Comparison of ENCODE assay signal across 14 cellular contexts in the genomic region with DNA sequence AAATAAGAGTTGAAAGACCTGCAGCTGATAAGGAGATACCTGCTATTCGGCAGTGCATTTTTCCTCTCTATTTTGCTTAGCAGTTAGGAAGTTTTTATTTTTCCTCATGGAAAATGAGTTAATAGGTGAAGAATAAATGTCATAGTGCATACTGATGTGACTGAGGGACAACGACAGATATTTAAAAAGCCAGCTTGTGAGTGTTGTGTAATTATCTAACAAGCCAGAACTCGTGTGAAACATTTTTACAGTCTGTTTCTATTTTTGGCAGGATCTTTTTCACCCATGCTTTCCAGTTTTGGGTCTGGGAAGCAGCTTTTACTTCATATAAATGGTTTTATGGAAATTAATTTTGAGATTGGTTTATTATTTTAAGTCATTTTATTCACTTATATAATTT. TPM values are rescaled to one million over a fixed set of nuclear protein-coding genes. Genes with fewer than 3 reads are reported as not detected.
DNase-seq lines count a peak whose midpoint lies in the region; ATAC-seq, FAIRE-seq and TF ChIP-seq lines count a peak whose summit lies in the region.
"Had no signal": no experiment of that assay in that cellular context is flagged by ENCODE, and none has a peak within 500 bp of the region (broad histone marks: within the 10 kb centered on the region; RNA-seq: fewer than 3 reads in every experiment).

No MANE protein-coding gene starts in this region.

- H3K27ac ChIP-seq in HepG2 (ENCODE audit: extremely low read length, insufficient read depth, low read length): no peak overlapping the region
- no peak overlapping the region for H3K27ac ChIP-seq in right lobe of liver
- H3K27ac ChIP-seq in K562 (ENCODE audit: extremely low read depth, low read depth, low read length): peak overlapping the region; percentile 3; the same call in 1 of the 3 replicates
- H3K27ac ChIP-seq in lower lobe of right lung: no peak overlapping the region
- H3K27ac ChIP-seq in vagina: peak overlapping the region; percentile 22

- H3K27me3 ChIP-seq in HepG2 (ENCODE audit: control insufficient read depth in 1 of 2, insufficient read depth in 2 of 2, low read length in 2 of 2) (no peaks in the 10 kb centered on the region; a peak in 1 of 5 replicates), right lobe of liver (no peaks in the 10 kb centered on the region), K562 (ENCODE audit: control insufficient read depth in 2 of 2, insufficient read depth in 2 of 2, low read length in 2 of 2) (no peaks in the 10 kb centered on the region), lower lobe of right lung (ENCODE audit: low read depth) (no peaks in the 10 kb centered on the region), vagina (no peaks in the 10 kb centered on the region)
- H3K27me3 ChIP-seq: BE2C had no signal

- in situ Hi-C loops in HepG2 (cut with HindIII; ENCODE audit: extremely low pct_ligation_motif_present, low pct_unique_long_range_greater_than_20kb): loop anchor here (5.0 kb wide), 1 partner anchor 138 kb away; the partner anchor contains the start of gene ATG14
- in situ Hi-C loops in K562 (cut with MboI): no loop called here

- ATAC-seq in HepG2 (no peak), right lobe of liver (no peak), K562 (no peak), lower lobe of right lung (no peak), esophagus mucosa (no peak), sciatic nerve (no peak)
- ATAC-seq: HCT116 had no signal

- no peak for TF ChIP-seq POLR2A in HepG2 (IDR thresholded peaks at IDR 0.05; ENCODE audit: insufficient read depth in 1 of 2, low read depth in 2 of 2, low read length in 2 of 2)
- no peak for TF ChIP-seq POLR2A in right lobe of liver (IDR thresholded peaks at IDR 0.05)
- no peak for TF ChIP-seq POLR2A in K562 (conservative IDR thresholded peaks at IDR 0.05)
- TF ChIP-seq POLR2A in vagina (IDR thresholded peaks at IDR 0.05): no peak

- WGBS in HepG2 (ENCODE audit: low lambda C conversion rate): 86% methylated on average over 3 of the region's 3 CpGs
- 19% methylated on average over 3 of the region's 3 CpGs for WGBS in right lobe of liver (ENCODE audit: insufficient coverage, low coverage, low lambda C conversion rate, missing lambda C conversion rate)
- WGBS in K562 (ENCODE audit: insufficient coverage, low coverage, missing lambda C conversion rate): 4% methylated on average over 3 of the region's 3 CpGs

- H2AFZ ChIP-seq in HepG2 (ENCODE audit: low read length) (no peak overlapping the region), K562 (ENCODE audit: low read depth, low read length) (no peak overlapping the region)

- peak overlapping the region; percentile 25; the same call in 1 of the 2 replicates for H3K4me2 ChIP-seq in HepG2 (ENCODE audit: low read depth, low read length)
- peak overlapping the region; percentile 94 for H3K4me2 ChIP-seq in K562 (ENCODE audit: insufficient read depth, low read length)

- no peak for TF ChIP-seq EP300 in HepG2 (IDR thresholded peaks at IDR 0.05; ENCODE audit: low read depth in 2 of 2, low read length in 2 of 2)
- TF ChIP-seq EP300 in HepG2 (CRISPR knock-in tag; IDR thresholded peaks at IDR 0.05; ENCODE audit: borderline replicate concordance): no peak
- TF ChIP-seq EP300 in K562 (IDR thresholded peaks at IDR 0.05; ENCODE audit: low read length): no peak

- H3K79me2 ChIP-seq in HepG2 (ENCODE audit: insufficient read depth, low read length) (peaks cover 68% of the 10 kb centered on the region), K562 (ENCODE audit: control insufficient read depth, insufficient read depth, low read length) (peaks cover 73% of the 10 kb centered on the region)

- no peaks in the 10 kb centered on the region for H3K9me1 ChIP-seq in K562 (ENCODE audit: control insufficient read depth, insufficient read depth, low read length)

- no peak for DNase-seq in HepG2 (ENCODE audit: low spot score)
- DNase-seq in right lobe of liver: no peak
- DNase-seq in K562 (ENCODE audit: extremely low read depth in 1 of 4, low spot score in 3 of 4): peak in 1 of 4 experiments; percentile 12
- no peak for DNase-seq in lower lobe of right lung
- DNase-seq in vagina (ENCODE audit: extremely low spot score in 2 of 2): no peak
- no peak for DNase-seq in sciatic nerve (ENCODE audit: low spot score)
- no peak for DNase-seq in activated naive CD4-positive, alpha-beta T cell (lab: John Stamatoyannopoulos, UW)
- DNase-seq: activated T-cell treated with anti-CD3 and anti-CD28 coated beads for 4 hours, aorta, BE2C, NCI-H1436 treated with DMSO at 0.1 percent for 48 hours, NCI-H82 had no signal

- BruUV-seq in HepG2 (replicated peaks; lab: Mats Ljungman, UMichigan) (no TSS peak), K562 (replicated peaks; lab: Mats Ljungman, UMichigan) (no TSS peak)

- H3K9ac ChIP-seq in HepG2 (ENCODE audit: insufficient read depth, low read depth, low read length) (no peak overlapping the region), K562 (ENCODE audit: insufficient read depth in 1 of 2, low read depth in 2 of 2, low read length in 2 of 2) (peak overlapping the region in 1 of 2 experiments; percentile 95; a peak in 2 of 4 replicates)

- H4K20me1 ChIP-seq in HepG2 (ENCODE audit: insufficient read depth, low read length): peaks cover 24% of the 10 kb centered on the region
- H4K20me1 ChIP-seq in K562 (replicated peaks; ENCODE audit: control insufficient read depth, insufficient read depth, low read length): no peaks in the 10 kb centered on the region

- intact Hi-C loops in HepG2 (cut with micrococcal nuclease; ENCODE audit: unreplicated experiment) (loop anchor here (10.0 kb wide), 2 partner anchors 161 to 311 kb away; partner anchors contain the start of gene KTN1), right lobe of liver (cut with DNase I) (no loop called here), K562 (cut with micrococcal nuclease) (loop anchor here (2.0 to 5.0 kb wide), 2 partner anchors 59 to 143 kb away; no protein-coding TSS in a partner anchor), lower lobe of right lung (cut with DNase I) (no loop called here), vagina (cut with DNase I) (no loop called here), sciatic nerve (cut with DNase I) (no loop called here)

- H3K36me3 ChIP-seq in HepG2 (replicated peaks in 1 of 2; ENCODE audit: control insufficient read depth in 1 of 2, insufficient read depth in 2 of 2, low read length in 2 of 2): peaks cover 0 to 1% of the 10 kb centered on the region in 2 experiments; a peak in 1 of 5 replicates
- H3K36me3 ChIP-seq in right lobe of liver: no peaks in the 10 kb centered on the region
- peaks cover 7% of the 10 kb centered on the region; the same call in 2 of the 3 replicates for H3K36me3 ChIP-seq in K562 (ENCODE audit: control insufficient read depth, insufficient read depth, low read length)
- H3K36me3 ChIP-seq in lower lobe of right lung: no peaks in the 10 kb centered on the region
- no peaks in the 10 kb centered on the region for H3K36me3 ChIP-seq in vagina
- H3K36me3 ChIP-seq: BE2C had no signal

- peaks cover 59% of the 10 kb centered on the region for H3K4me1 ChIP-seq in HepG2 (ENCODE audit: insufficient read depth, low read length)
- H3K4me1 ChIP-seq in right lobe of liver: peaks cover 0 to 28% (median 10%) of the 10 kb centered on the region in 4 donors
- H3K4me1 ChIP-seq in K562 (replicated peaks in 1 of 2; ENCODE audit: control insufficient read depth in 2 of 2, insufficient read depth in 2 of 2, low read length in 2 of 2): peaks cover 8 to 17% of the 10 kb centered on the region in 2 experiments; a peak in 4 of 5 replicates
- peaks cover 47% of the 10 kb centered on the region for H3K4me1 ChIP-seq in lower lobe of right lung
- H3K4me1 ChIP-seq in vagina: peaks cover 38% of the 10 kb centered on the region
- H3K4me1 ChIP-seq: BE2C had no signal

- CTCF ChIA-PET in HepG2 (lab: Yijun Ruan, JAX; ENCODE audit: low intra/inter-chr PET ratio, low total read pairs) (no interaction called here), K562 (lab: Yijun Ruan, JAX; ENCODE audit: low intra/inter-chr PET ratio) (no interaction called here)

- H3K4me3 ChIP-seq in HepG2 (replicated peaks in 1 of 3; ENCODE audit: insufficient read depth in 1 of 3, low read depth in 2 of 3, low read length in 3 of 3): no peak overlapping the region
- H3K4me3 ChIP-seq in right lobe of liver: no peak overlapping the region
- peak overlapping the region; percentile 76; the same call in 1 of the 2 replicates for H3K4me3 ChIP-seq in K562
- H3K4me3 ChIP-seq in lower lobe of right lung: peak overlapping the region; percentile 83
- H3K4me3 ChIP-seq in vagina: no peak overlapping the region

- POLR2A ChIA-PET in HepG2 (lab: Yijun Ruan, JAX): no interaction called here
- POLR2A ChIA-PET in K562 (lab: Yijun Ruan, JAX): interaction anchor here (0.9 kb wide), 2 partner anchors 9 to 13 kb away, joined by 3 read pairs; no protein-coding TSS in a partner anchor

- TF ChIP-seq CTCF in HepG2 (CRISPR knock-in tag; IDR thresholded peaks at IDR 0.05): no peak
- no peak for TF ChIP-seq CTCF in right lobe of liver (IDR thresholded peaks at IDR 0.05)
- TF ChIP-seq CTCF in K562 (IDR thresholded peaks at IDR 0.05 in 2 of 3, conservative IDR thresholded peaks at IDR 0.05 in 1 of 3; ENCODE audit: insufficient read depth in 2 of 3, low read depth in 1 of 3, low read length in 3 of 3): no peak
- no peak for TF ChIP-seq CTCF in lower lobe of right lung (IDR thresholded peaks at IDR 0.05)
- TF ChIP-seq CTCF in vagina (IDR thresholded peaks at IDR 0.05): no peak

- H3K9me3 ChIP-seq in HepG2 (ENCODE audit: low read length) (no peaks in the 10 kb centered on the region), right lobe of liver (no peaks in the 10 kb centered on the region), K562 (replicated peaks; ENCODE audit: control insufficient read depth, insufficient read depth, low read depth, low read length) (no peaks in the 10 kb centered on the region), lower lobe of right lung (no peaks in the 10 kb centered on the region), vagina (no peaks in the 10 kb centered on the region)
- H3K9me3 ChIP-seq: BE2C had no signal

- no peak for FAIRE-seq in HepG2 (lab: Jason Lieb, UNC)
- FAIRE-seq in K562 (lab: Jason Lieb, UNC): no peak

- TF ChIP-seq RAD21 in HepG2 (CRISPR knock-in tag; IDR thresholded peaks at IDR 0.05) (no peak), K562 (CRISPR knock-in tag; conservative IDR thresholded peaks at IDR 0.05 in 1 of 2, IDR thresholded peaks at IDR 0.05 in 1 of 2) (no peak)

RNA-seq across cellular contexts. Expression of gene FBXO34, which starts 2.9 kb away (rescaled TPM):
- total RNA-seq in HepG2 (2016; rRNA removed; fragmentation: Illumina TruSeq; extraction: Trizol): 13.5 and 15.5 TPM in 2 replicates
- total RNA-seq in HepG2 (2016; cell fraction: cytosol; rRNA removed; fragmentation: Illumina TruSeq; extraction: Trizol; ENCODE audit: low read depth): 4.1 and 4.6 TPM in 2 replicates
- 14.5 and 15.0 TPM in 2 replicates for total RNA-seq in HepG2 (2016; cell fraction: insoluble cytoplasmic fraction; rRNA removed; fragmentation: Illumina TruSeq; extraction: Trizol)
- 9.3 and 11.9 TPM in 2 replicates for total RNA-seq in HepG2 (2016; cell fraction: membrane; rRNA removed; fragmentation: Illumina TruSeq; extraction: Trizol)
- 15.3 and 15.4 TPM in 2 replicates for total RNA-seq in HepG2 (2016; cell fraction: nucleus; rRNA removed; fragmentation: Illumina TruSeq; extraction: Trizol)
- polyA plus RNA-seq in HepG2 (2011; rRNA removed): 8.8 and 9.1 TPM in 2 replicates
- polyA plus RNA-seq in HepG2 (2011; cell fraction: cytosol; rRNA removed): 6.9 and 8.0 TPM in 2 replicates
- polyA plus RNA-seq in HepG2 (2011; cell fraction: nucleus; rRNA removed): 14.1 and 14.5 TPM in 2 replicates
- 9.1 and 10.9 TPM in 2 replicates for polyA plus RNA-seq in HepG2 (2012)
- polyA plus RNA-seq in HepG2 (2016; cell fraction: cytosol; fragmentation: Illumina TruSeq; extraction: Trizol; ENCODE audit: low read depth): 2.1 and 2.3 TPM in 2 replicates
- polyA plus RNA-seq in HepG2 (2016; cell fraction: insoluble cytoplasmic fraction; fragmentation: Illumina TruSeq; extraction: Trizol; ENCODE audit: low read depth): 11.8 and 12.3 TPM in 2 replicates
- polyA plus RNA-seq in HepG2 (2016; cell fraction: membrane; fragmentation: Illumina TruSeq; extraction: Trizol; ENCODE audit: low read depth): 3.6 and 3.8 TPM in 2 replicates
- polyA plus RNA-seq in HepG2 (2016; cell fraction: nucleus; fragmentation: Illumina TruSeq; extraction: Trizol; ENCODE audit: insufficient read depth, low read depth): 10.8 and 13.7 TPM in 2 replicates
- 10.8 and 17.6 TPM in 2 replicates for polyA minus RNA-seq in HepG2 (2011; rRNA and poly(A)+ RNA removed; ENCODE audit: low replicate concordance)
- polyA minus RNA-seq in HepG2 (2011; cell fraction: cytosol; rRNA and poly(A)+ RNA removed): 7.3 and 7.5 TPM in 2 replicates
- polyA minus RNA-seq in HepG2 (2011; cell fraction: nucleus; rRNA and poly(A)+ RNA removed): 30.0 and 34.3 TPM in 2 replicates
- 10 to 100 TPM in 1 of 6 experiments, 1 to 10 TPM in 5; 6.2 to 10.3 (median 8.7) TPM for total RNA-seq in right lobe of liver
- 20.0 and 27.1 TPM in 2 replicates for total RNA-seq in K562 (2011; cell fraction: chromatin; rRNA removed; ENCODE audit: low replicate concordance)
- 14.5 and 16.6 TPM in 2 replicates for total RNA-seq in K562 (2011; cell fraction: nucleolus; rRNA removed)
- total RNA-seq in K562 (2011; cell fraction: nucleoplasm; rRNA removed): 13.1 and 15.4 TPM in 2 replicates
- total RNA-seq in K562 (2014; rRNA removed): 14.0 and 15.1 TPM in 2 replicates
- total RNA-seq in K562 (2014; rRNA removed; fragmentation: Illumina TruSeq; extraction: Trizol): 19.0 and 21.2 TPM in 2 replicates
- 17.1 and 18.0 TPM in 2 replicates for total RNA-seq in K562 (2015; rRNA removed; fragmentation: Illumina TruSeq; extraction: Trizol)
- 16.5 and 16.9 TPM in 2 replicates for total RNA-seq in K562 (2021)
- polyA plus RNA-seq in K562 (2011; rRNA removed): 20.4 and 24.9 TPM in 2 replicates
- polyA plus RNA-seq in K562 (2011; cell fraction: cytosol; rRNA removed): 10.5 and 13.3 TPM in 2 replicates
- polyA plus RNA-seq in K562 (2011; cell fraction: nucleus; rRNA removed): 14.1 and 45.0 TPM in 2 replicates
- 13.0 and 13.2 TPM in 2 replicates for polyA plus RNA-seq in K562 (2012)
- 13.3 and 16.2 TPM in 2 replicates for polyA plus RNA-seq in K562 (2014; fragmentation: Illumina TruSeq; extraction: Trizol)
- 10 to 100 TPM in 1 of 2 experiments, 1 to 10 TPM in 1; 6.3 to 10.8 TPM for polyA plus RNA-seq in K562 (2014; fragmentation: Nextera tagmentation; extraction: Ambion mirVana)
- 15.3 and 15.9 TPM in 2 replicates for polyA plus RNA-seq in K562 (2014; rRNA removed)
- 27.0 and 33.6 TPM in 2 replicates for polyA minus RNA-seq in K562 (2011; rRNA and poly(A)+ RNA removed)
- 8.1 and 13.3 TPM in 2 replicates for polyA minus RNA-seq in K562 (2011; cell fraction: cytosol; rRNA and poly(A)+ RNA removed)
- 9.3 and 31.9 TPM in 2 replicates for polyA minus RNA-seq in K562 (2011; cell fraction: nucleus; rRNA and poly(A)+ RNA removed)
- total RNA-seq in lower lobe of right lung: 34.7 TPM
- total RNA-seq in vagina: 24.6 TPM
- 36.0 TPM for total RNA-seq in esophagus mucosa
- 20.0 TPM for total RNA-seq in sciatic nerve

Comparison
In these comparisons a context has a peak if more than half of its experiments do, and no peak if none do; other contexts are left out.
1. intact Hi-C loops: an anchor here in HepG2 (10.0 kb wide) and K562 (2.0 to 5.0 kb wide); none called in right lobe of liver, lower lobe of right lung, vagina and sciatic nerve.
2. H3K27ac ChIP-seq: peak in K562 (single experiment) and vagina (single experiment); none in HepG2 (single experiment), right lobe of liver (0 of 3) and lower lobe of right lung (single experiment).
3. H3K4me3 ChIP-seq: peak in K562 (single experiment) and lower lobe of right lung (single experiment); none in HepG2 (0 of 3), right lobe of liver (0 of 3) and vagina (0 of 2).